1 cellular context compared by ENCODE assay signal in the genomic region with DNA sequence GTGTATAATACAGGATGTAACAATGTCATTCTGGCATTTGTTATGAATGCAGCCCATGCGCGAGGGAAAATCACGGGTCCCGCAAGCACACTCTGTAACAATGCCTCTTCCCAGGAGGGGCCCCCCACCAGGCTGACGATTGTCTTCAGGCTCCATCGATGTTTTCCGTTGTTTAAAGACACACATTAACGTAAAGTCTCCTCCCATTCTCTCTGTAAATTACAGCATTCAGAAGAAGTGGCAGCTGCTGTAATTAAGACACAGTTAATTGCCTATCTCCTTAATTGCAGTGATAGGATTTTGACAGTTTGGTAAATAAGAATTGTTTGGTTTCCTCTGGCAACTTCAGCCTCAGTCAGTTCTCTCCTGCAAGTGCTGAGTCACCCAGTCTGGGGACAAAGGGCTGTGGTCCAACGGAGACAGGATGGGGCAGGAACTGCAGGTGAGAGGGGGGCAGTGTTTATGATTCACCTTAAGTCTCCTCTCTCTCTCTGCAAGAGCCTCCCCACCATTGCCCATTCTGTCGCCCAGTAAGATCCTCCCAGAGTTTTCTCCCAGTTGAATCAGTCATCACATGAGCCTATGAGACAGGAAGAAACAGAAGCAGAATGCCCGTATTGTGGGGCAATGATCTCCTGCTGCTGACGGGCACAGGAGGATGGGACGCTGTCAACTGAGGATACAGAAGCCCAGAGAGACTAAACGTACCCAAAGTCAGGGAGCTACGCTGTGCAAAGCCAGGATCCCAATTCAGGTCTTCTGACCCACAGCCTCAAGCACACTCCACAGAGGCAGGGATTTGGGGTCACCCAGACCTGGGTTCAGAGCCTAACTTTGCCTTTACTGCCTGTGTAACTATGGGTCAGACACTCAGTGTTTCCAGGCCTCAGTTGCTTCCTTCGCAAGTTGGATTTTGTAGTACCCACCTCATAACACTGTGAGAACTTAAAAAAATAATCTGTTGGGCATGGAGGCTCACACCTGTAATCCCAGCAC.
TF ChIP-seq lines count a peak whose summit lies in the region.

No MANE protein-coding gene starts in this region.

TF ChIP-seq in H1, 55 proteins besides CTCF, POLR2A, EP300 and RAD21 (continued from another document):
- TF ChIP-seq BCL11A (IDR thresholded peaks at IDR 0.05; ENCODE audit: low read depth in 2 of 2, low read length in 2 of 2) (no peak), SIN3A (conservative IDR thresholded peaks at IDR 0.05 in 1 of 2, IDR thresholded peaks at IDR 0.05 in 1 of 2; ENCODE audit: low read depth in 1 of 2, low read length in 2 of 2) (no peak), JUND (IDR thresholded peaks at IDR 0.05; ENCODE audit: low read length) (peak; percentile 83), ASH2L (IDR thresholded peaks at IDR 0.05; ENCODE audit: low read length) (peak; percentile 77), NANOG (IDR thresholded peaks at IDR 0.05; ENCODE audit: insufficient read depth, low read depth, low read length, poor library complexity, severe bottlenecking) (peak; percentile 26), KDM1A (IDR thresholded peaks at IDR 0.05; ENCODE audit: borderline replicate concordance, low read length) (peak; percentile 43; the same call in 1 of the 2 replicates), RNF2 (IDR thresholded peaks at IDR 0.05; ENCODE audit: borderline replicate concordance, low read depth, low read length, missing control alignments, poor library complexity, severe bottlenecking) (no peak), BACH1 (IDR thresholded peaks at IDR 0.05; ENCODE audit: low read length) (peak; percentile 94)
